ENCODE assay signal across 32 cellular contexts in the genomic region with DNA sequence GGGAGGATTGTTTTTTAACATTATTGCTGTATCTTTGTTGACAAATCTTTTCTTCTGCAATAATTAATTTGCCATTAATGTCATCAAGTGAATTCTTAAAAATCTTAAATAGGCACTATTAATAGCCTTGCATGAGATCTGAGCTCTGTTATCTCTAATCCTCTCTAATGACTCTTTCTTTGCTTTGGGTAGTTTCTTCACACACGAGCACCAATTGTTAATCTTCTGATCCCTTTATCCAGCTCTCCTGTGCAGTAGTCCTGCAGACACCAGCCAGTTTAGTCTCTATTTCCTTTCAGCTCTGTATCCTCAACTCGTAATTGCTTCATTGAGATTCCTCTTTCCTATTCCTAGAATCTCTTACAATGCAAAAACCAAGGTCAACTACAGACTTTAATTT. TPM values are rescaled to one million over a fixed set of nuclear protein-coding genes. Genes with fewer than 3 reads are reported as not detected.
"Had no signal": no experiment of that assay in that cellular context is flagged by ENCODE, and none has a peak within 500 bp of the region (broad histone marks: within the 10 kb centered on the region; RNA-seq: fewer than 3 reads in every experiment).

No MANE protein-coding gene starts in this region.

- H3K4me1 Mint-ChIP-seq: mesothelial cell of epicardium, naive B cell had no signal

- H3K27ac Mint-ChIP-seq: effector memory CD8-positive, alpha-beta T cell; endodermal cell; mesothelial cell of epicardium; naive B cell had no signal

- H3K36me3 Mint-ChIP-seq: mesothelial cell of epicardium, naive B cell had no signal

- H3K27me3 ChIP-seq: dorsolateral prefrontal cortex, esophagus squamous epithelium, gastrocnemius medialis, heart right ventricle, left lung had no signal

- H3K36me3 ChIP-seq: esophagus squamous epithelium, gastrocnemius medialis, heart right ventricle, left lung, lower lobe of right lung had no signal

- H3K27ac ChIP-seq: coronary artery, dorsolateral prefrontal cortex, epithelial cell of prostate, esophagus squamous epithelium, gastrocnemius medialis, heart right ventricle, left lung, lower lobe of right lung had no signal

- ATAC-seq: effector memory CD8-positive, alpha-beta T cell; esophagus mucosa; gastrocnemius medialis; heart right ventricle; left cardiac atrium; left lung; left ventricle myocardium superior; lower lobe of right lung; mucosa of descending colon had no signal

- H3K9me3 Mint-ChIP-seq: effector memory CD8-positive, alpha-beta T cell; endodermal cell; mesothelial cell of epicardium; naive B cell had no signal

- H3K4me3 Mint-ChIP-seq: effector memory CD8-positive, alpha-beta T cell; endodermal cell; mesothelial cell of epicardium; naive B cell had no signal

- DNase-seq: dermis blood vessel endothelial cell; dorsolateral prefrontal cortex; effector CD8-positive, alpha-beta T cell; effector memory CD8-positive, alpha-beta T cell; endodermal cell; erythroblast; esophagus squamous epithelium; foreskin fibroblast; foreskin melanocyte; gastrocnemius medialis; glutamatergic neuron; head of caudate nucleus; heart right ventricle; hippocampal formation; left cardiac atrium; left lung; left ventricle myocardium superior; lower lobe of right lung; mesenchymal stem cell; mucosa of descending colon; naive B cell had no signal

- H3K9me3 ChIP-seq: esophagus squamous epithelium, gastrocnemius medialis, heart right ventricle, left lung, lower lobe of right lung, mucosa of descending colon had no signal

- H3K4me3 ChIP-seq: coronary artery, dorsolateral prefrontal cortex, esophagus squamous epithelium, gastrocnemius medialis, heart right ventricle, left lung, lower lobe of right lung, mucosa of descending colon had no signal

- H3K4me1 ChIP-seq: esophagus squamous epithelium, gastrocnemius medialis, heart right ventricle, lower lobe of right lung had no signal

RNA-seq across cellular contexts. Expression of a gene that starts 8.1 kb away (rescaled TPM):
- total RNA-seq: dermis blood vessel endothelial cell, dorsolateral prefrontal cortex, endodermal cell, esophagus mucosa, esophagus squamous epithelium, gastrocnemius medialis, glomerular endothelial cell, heart right ventricle, kidney epithelial cell, left cardiac atrium, left lung, left ventricle myocardium superior, lower leg skin, lower lobe of right lung, lung microvascular endothelial cell, mesenteric fat pad, mesothelial cell of epicardium, mucosa of descending colon, myocyte had no signal
- polyA plus RNA-seq: heart right ventricle, keratinocyte had no signal

RNA-seq across cellular contexts. Expression of a gene that starts 26.4 kb away (rescaled TPM):
- total RNA-seq: dermis blood vessel endothelial cell, dorsolateral prefrontal cortex, endodermal cell, gastrocnemius medialis, glomerular endothelial cell, heart right ventricle, kidney epithelial cell, left cardiac atrium, left ventricle myocardium superior, lower lobe of right lung, lung microvascular endothelial cell, mesenteric fat pad, mesothelial cell of epicardium, myocyte had no signal
- polyA plus RNA-seq: heart right ventricle had no signal
